9 cellular contexts compared by ENCODE assay signal in the genomic region with DNA sequence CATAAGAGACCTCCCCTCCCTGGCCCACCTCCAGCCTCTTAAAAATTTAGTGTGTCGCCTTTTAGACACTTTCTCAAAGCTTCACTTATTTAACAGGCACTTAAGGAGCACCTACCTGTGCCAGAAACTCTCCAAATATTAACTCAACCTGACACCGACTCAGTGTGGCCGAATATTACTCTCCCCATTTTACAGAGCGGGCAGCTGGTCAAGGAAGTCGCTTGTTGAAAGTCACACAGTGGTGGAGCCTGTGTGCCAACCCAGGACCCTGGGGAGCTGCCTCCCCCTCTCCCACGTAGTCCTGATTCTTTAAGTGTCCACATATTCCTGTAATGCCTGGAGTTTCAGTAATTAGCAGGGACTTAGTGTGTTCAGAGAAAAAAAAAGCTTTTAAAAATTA. TPM values are rescaled to one million over a fixed set of nuclear protein-coding genes. Genes with fewer than 3 reads are reported as not detected.
DNase-seq lines count a peak whose midpoint lies in the region; ATAC-seq, FAIRE-seq and TF ChIP-seq lines count a peak whose summit lies in the region.
"Had no signal": no experiment of that assay in that cellular context is flagged by ENCODE, and none has a peak within 500 bp of the region (broad histone marks: within the 10 kb centered on the region; RNA-seq: fewer than 3 reads in every experiment).

No MANE protein-coding gene starts in this region.

- intact Hi-C loops in naive thymus-derived CD4-positive, alpha-beta T cell (cut with micrococcal nuclease), result loop anchor here (1.0 to 10.0 kb wide), 14 partner anchors 7 to 1412 kb away; a partner anchor contains a TSS

- no peak for TF ChIP-seq CTCF in bronchial epithelial cell (IDR thresholded peaks at IDR 0.05; ENCODE audit: insufficient read depth, low read length, severe bottlenecking)
- no peak for TF ChIP-seq CTCF in GM10266 (IDR thresholded peaks at IDR 0.05; ENCODE audit: control insufficient read depth, insufficient read depth, low read depth, missing control alignments)

- peaks cover 28% of the 10 kb centered on the region for H3K4me1 Mint-ChIP-seq in stimulated activated naive CD8-positive, alpha-beta T cell treated with anti-CD3 and anti-CD28 coated beads, Interleukin-15, Interleukin-2, amounts not matched to agents 100 ng/mL and 50 ng/mL, for 24 hours (ENCODE audit: low read depth)
- H3K4me1 Mint-ChIP-seq in naive thymus-derived CD4-positive, alpha-beta T cell, result peaks cover 15 to 57% (median 44%) of the 10 kb centered on the region in 7 donors

- H3K4me1 ChIP-seq in naive thymus-derived CD4-positive, alpha-beta T cell (ENCODE audit: control insufficient read depth in 2 of 2, insufficient read depth in 2 of 2, low read length in 2 of 2), result peaks cover 11 to 23% of the 10 kb centered on the region in 2 donors

- CTCF ChIA-PET in naive thymus-derived CD4-positive, alpha-beta T cell (lab: Charles Lee), result interaction anchor here (0.6 to 1.9 kb wide), 3 partner anchors 16 to 92 kb away, joined by 3 to 4 read pairs (median 4); no protein-coding TSS in a partner anchor

- no peak for DNase-seq in stimulated activated naive CD8-positive, alpha-beta T cell treated with anti-CD3 and anti-CD28 coated beads, Interleukin-15, Interleukin-2, amounts not matched to agents 100 U/mL and 50 U/mL, for 24 hours
- DNase-seq in bronchial epithelial cell (ENCODE audit: low read depth), result no peak
- no peak for DNase-seq in naive thymus-derived CD4-positive, alpha-beta T cell
- no peak for DNase-seq in GM10266 (ENCODE audit: extremely low spot score)
- DNase-seq in erythroblast (lab: John Stamatoyannopoulos, UW), result no peak
- DNase-seq: GDM1 had no signal

- H3K27ac Mint-ChIP-seq in stimulated activated naive CD8-positive, alpha-beta T cell treated with anti-CD3 and anti-CD28 coated beads, Interleukin-15, Interleukin-2, amounts not matched to agents 100 ng/mL and 50 ng/mL, for 24 hours, result no peak overlapping the region
- peak overlapping the region in 8 of 9 donors; percentile 94 to 96 (median 96) for H3K27ac Mint-ChIP-seq in naive thymus-derived CD4-positive, alpha-beta T cell

- no peak for ATAC-seq in stimulated activated naive CD8-positive, alpha-beta T cell treated with anti-CD3 and anti-CD28 coated beads, Interleukin-15, Interleukin-2, amounts not matched to agents 100 U/mL and 50 U/mL, for 24 hours
- ATAC-seq in naive thymus-derived CD4-positive, alpha-beta T cell, result no peak
- ATAC-seq in GM21381 (IDR thresholded peaks at IDR 0.05; ENCODE audit: unreplicated experiment) (no peak), GM21360 (IDR thresholded peaks at IDR 0.05; ENCODE audit: unreplicated experiment) (no peak)

- no peaks in the 10 kb centered on the region for H3K36me3 ChIP-seq in bronchial epithelial cell (ENCODE audit: control insufficient read depth, insufficient read depth, low read length)
- peaks cover 0 to 4% (median 0%) of the 10 kb centered on the region in 3 experiments for H3K36me3 ChIP-seq in naive thymus-derived CD4-positive, alpha-beta T cell (ENCODE audit: control insufficient read depth in 2 of 3, insufficient read depth in 3 of 3, low read length in 3 of 3)

- no peak for FAIRE-seq in bronchial epithelial cell (lab: Jason Lieb, UNC)

- peak overlapping the region; percentile 88 for H3K27ac ChIP-seq in naive thymus-derived CD4-positive, alpha-beta T cell (ENCODE audit: low read depth, low read length)

- no peaks in the 10 kb centered on the region for H3K27me3 ChIP-seq in bronchial epithelial cell (ENCODE audit: control insufficient read depth, insufficient read depth, low read length)
- peaks cover 0 to 7% of the 10 kb centered on the region in 2 donors for H3K27me3 ChIP-seq in naive thymus-derived CD4-positive, alpha-beta T cell (ENCODE audit: control insufficient read depth in 2 of 2, insufficient read depth in 2 of 2, low read length in 2 of 2)

- no peak for TF ChIP-seq POLR2A in erythroblast (IDR thresholded peaks at IDR 0.05; ENCODE audit: low read length)

- H3K4me3 Mint-ChIP-seq in stimulated activated naive CD8-positive, alpha-beta T cell treated with anti-CD3 and anti-CD28 coated beads, Interleukin-15, Interleukin-2, amounts not matched to agents 100 ng/mL and 50 ng/mL, for 24 hours, result peak overlapping the region; percentile 81
- H3K4me3 Mint-ChIP-seq in naive thymus-derived CD4-positive, alpha-beta T cell, result peak overlapping the region; percentile 48 to 96 (median 93)

- H3K36me3 Mint-ChIP-seq in stimulated activated naive CD8-positive, alpha-beta T cell treated with anti-CD3 and anti-CD28 coated beads, Interleukin-15, Interleukin-2, amounts not matched to agents 100 ng/mL and 50 ng/mL, for 24 hours (ENCODE audit: low read depth), result no peaks in the 10 kb centered on the region
- peaks cover 0 to 2% (median 0%) of the 10 kb centered on the region in 5 donors for H3K36me3 Mint-ChIP-seq in naive thymus-derived CD4-positive, alpha-beta T cell

- no peaks in the 10 kb centered on the region for H3K9me3 ChIP-seq in naive thymus-derived CD4-positive, alpha-beta T cell (ENCODE audit: control insufficient read depth in 2 of 3, low read length in 3 of 3)

- POLR2A ChIA-PET in naive thymus-derived CD4-positive, alpha-beta T cell (lab: Charles Lee), result interaction anchor here (0.9 to 3.4 kb wide), 6 partner anchors 8 to 92 kb away, joined by 3 to 36 read pairs (median 7); a partner anchor contains a TSS

- peak overlapping the region; percentile 85 for H3K4me3 ChIP-seq in bronchial epithelial cell (ENCODE audit: low read depth, low read length)
- peak overlapping the region; percentile 98 for H3K4me3 ChIP-seq in naive thymus-derived CD4-positive, alpha-beta T cell (ENCODE audit: low read length)

- H3K9me3 Mint-ChIP-seq in stimulated activated naive CD8-positive, alpha-beta T cell treated with anti-CD3 and anti-CD28 coated beads, Interleukin-15, Interleukin-2, amounts not matched to agents 100 ng/mL and 50 ng/mL, for 24 hours, result no peaks in the 10 kb centered on the region
- H3K9me3 Mint-ChIP-seq in naive thymus-derived CD4-positive, alpha-beta T cell, result no peaks in the 10 kb centered on the region

- H3K27me3 Mint-ChIP-seq in stimulated activated naive CD8-positive, alpha-beta T cell treated with anti-CD3 and anti-CD28 coated beads, Interleukin-15, Interleukin-2, amounts not matched to agents 100 ng/mL and 50 ng/mL, for 24 hours, result peaks cover 8% of the 10 kb centered on the region
- peaks cover 0 to 47% (median 0%) of the 10 kb centered on the region in 5 donors for H3K27me3 Mint-ChIP-seq in naive thymus-derived CD4-positive, alpha-beta T cell

RNA-seq across cellular contexts. Expression of a gene that starts 1.0 kb away (rescaled TPM):
- total RNA-seq in bronchial epithelial cell, result 7.6 and 51.1 TPM in 2 replicates
- 1 to 10 TPM in 4 of 5 experiments, under 1 TPM in 1; 0.44 to 10.0 (median 9.0) TPM for total RNA-seq in naive thymus-derived CD4-positive, alpha-beta T cell
- polyA plus RNA-seq in naive thymus-derived CD4-positive, alpha-beta T cell, result 1 to 10 TPM; 3.1 to 4.0 TPM
